1 cellular context compared by ENCODE assay signal in the genomic region with DNA sequence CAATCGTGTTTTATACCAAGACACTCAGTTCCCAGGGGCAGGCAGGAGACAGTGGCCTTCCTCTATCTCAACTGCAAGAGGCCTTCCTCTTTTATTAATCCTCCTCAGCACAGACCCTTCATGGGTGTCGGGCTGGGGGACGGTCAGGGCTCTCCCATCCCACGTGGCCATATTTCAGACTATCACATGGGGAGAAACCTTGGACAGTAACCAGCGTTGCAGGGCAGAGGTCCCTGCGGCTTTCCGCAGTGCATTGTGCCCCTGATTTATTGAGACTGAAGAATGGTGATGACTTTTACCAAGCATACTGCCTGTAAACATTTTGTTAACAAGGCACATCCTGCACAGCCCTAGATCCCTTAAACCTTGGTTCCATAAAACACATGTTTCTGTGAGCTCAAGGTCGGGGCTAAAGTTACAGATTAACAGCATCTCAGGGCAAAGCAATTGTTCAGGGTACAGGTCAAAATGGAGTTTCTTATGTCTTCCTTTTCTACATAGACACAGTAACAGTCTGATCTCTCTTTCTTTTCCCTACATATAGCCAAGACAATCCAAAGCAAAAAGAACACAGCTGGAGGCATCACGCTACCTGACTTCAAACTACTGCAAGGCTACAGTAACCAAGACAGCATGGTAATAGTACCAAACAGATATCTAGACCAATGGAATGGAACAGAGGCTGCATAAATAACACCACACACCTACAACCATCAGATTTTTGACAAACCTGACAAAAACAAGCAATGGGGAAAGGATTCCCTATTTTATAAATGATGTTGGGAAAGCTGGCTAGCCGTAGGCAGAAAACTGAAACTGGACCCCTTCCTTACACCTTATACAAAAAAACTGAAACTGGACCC.
TF ChIP-seq lines count a peak whose summit lies in the region.
"Not testable (repeated sequence)": the region's sequence is repeated elsewhere in the genome, so short reads cannot be mapped to it uniquely, and the experiment has no call there.

No MANE protein-coding gene starts in this region.

TF ChIP-seq in HepG2, 621 proteins besides CTCF, POLR2A, EP300 and RAD21 (continued from another document and continues in another):
- TF ChIP-seq, protein P1, sequence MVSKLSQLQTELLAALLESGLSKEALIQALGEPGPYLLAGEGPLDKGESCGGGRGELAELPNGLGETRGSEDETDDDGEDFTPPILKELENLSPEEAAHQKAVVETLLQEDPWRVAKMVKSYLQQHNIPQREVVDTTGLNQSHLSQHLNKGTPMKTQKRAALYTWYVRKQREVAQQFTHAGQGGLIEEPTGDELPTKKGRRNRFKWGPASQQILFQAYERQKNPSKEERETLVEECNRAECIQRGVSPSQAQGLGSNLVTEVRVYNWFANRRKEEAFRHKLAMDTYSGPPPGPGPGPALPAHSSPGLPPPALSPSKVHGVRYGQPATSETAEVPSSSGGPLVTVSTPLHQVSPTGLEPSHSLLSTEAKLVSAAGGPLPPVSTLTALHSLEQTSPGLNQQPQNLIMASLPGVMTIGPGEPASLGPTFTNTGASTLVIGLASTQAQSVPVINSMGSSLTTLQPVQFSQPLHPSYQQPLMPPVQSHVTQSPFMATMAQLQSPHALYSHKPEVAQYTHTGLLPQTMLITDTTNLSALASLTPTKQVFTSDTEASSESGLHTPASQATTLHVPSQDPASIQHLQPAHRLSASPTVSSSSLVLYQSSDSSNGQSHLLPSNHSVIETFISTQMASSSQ (IDR thresholded peaks at IDR 0.05; ENCODE audit: low read depth), result peak; percentile 88
- TF ChIP-seq, protein P1 (CRISPR knock-in tag; IDR thresholded peaks at IDR 0.05; ENCODE audit: borderline replicate concordance), result peak; percentile 94
- TF ChIP-seq NCOA2 (CRISPR knock-in tag; IDR thresholded peaks at IDR 0.05) (peak; percentile 75), DMAP1 (CRISPR knock-in tag; IDR thresholded peaks at IDR 0.05) (peak; percentile 79), POGZ (CRISPR knock-in tag; IDR thresholded peaks at IDR 0.05) (peak; percentile 38; the same call in 1 of the 2 replicates), BCL6 (CRISPR knock-in tag; IDR thresholded peaks at IDR 0.05) (peak; percentile 47; the same call in 1 of the 2 replicates), FOXA3 (CRISPR knock-in tag; IDR thresholded peaks at IDR 0.05) (peak; percentile 83), ZMYM2 (CRISPR knock-in tag; IDR thresholded peaks at IDR 0.05) (0 out of 2 replicates have a peak, but pooled peaks have one; percentile 60), SOX6 (CRISPR knock-in tag; IDR thresholded peaks at IDR 0.05) (peak; percentile 82), ZNF30 (CRISPR knock-in tag; IDR thresholded peaks at IDR 0.05) (peak; percentile 46; the same call in 1 of the 2 replicates), ZNF317 (CRISPR knock-in tag; IDR thresholded peaks at IDR 0.05) (peak; percentile 38; the same call in 1 of the 2 replicates), HOXA9 (CRISPR knock-in tag; IDR thresholded peaks at IDR 0.05; ENCODE audit: borderline replicate concordance) (0 out of 2 replicates have a peak, but pooled peaks have one; percentile 22), GATAD1 (CRISPR knock-in tag; IDR thresholded peaks at IDR 0.05) (0 out of 2 replicates have a peak, but pooled peaks have one; percentile 28), ZMYM3 (CRISPR knock-in tag; IDR thresholded peaks at IDR 0.05) (peak; percentile 56; the same call in 1 of the 2 replicates), ZFY (CRISPR knock-in tag; IDR thresholded peaks at IDR 0.05) (peak; percentile 20; the same call in 1 of the 2 replicates), SOX13 (CRISPR knock-in tag; conservative IDR thresholded peaks at IDR 0.05 in 1 of 2, IDR thresholded peaks at IDR 0.05 in 1 of 2) (peak in 1 of 2 experiments; percentile 88; a peak in 2 of 4 replicates), XBP1 (CRISPR knock-in tag; IDR thresholded peaks at IDR 0.05) (0 out of 2 replicates have a peak, but pooled peaks have one; percentile 46), KDM6A (CRISPR knock-in tag; IDR thresholded peaks at IDR 0.05; ENCODE audit: low read depth) (peak; percentile 83), ZBTB20 (CRISPR knock-in tag; IDR thresholded peaks at IDR 0.05; ENCODE audit: borderline replicate concordance, low read depth) (peak; percentile 62; the same call in 1 of the 2 replicates), RARA (CRISPR knock-in tag; IDR thresholded peaks at IDR 0.05) (peak; percentile 91), TEAD3 (CRISPR knock-in tag; optimal IDR thresholded peaks at IDR 0.05; ENCODE audit: borderline replicate concordance) (peak; percentile 56), SAFB2 (CRISPR knock-in tag; IDR thresholded peaks at IDR 0.05; ENCODE audit: borderline replicate concordance, low read depth) (peak; percentile 47; the same call in 1 of the 2 replicates), MXD4 (CRISPR knock-in tag; IDR thresholded peaks at IDR 0.05) (peak; percentile 77; the same call in 1 of the 2 replicates), ZNF629 (CRISPR knock-in tag; conservative IDR thresholded peaks at IDR 0.05) (peak; percentile 40; the same call in 1 of the 2 replicates)
- TF ChIP-seq, protein P2, sequence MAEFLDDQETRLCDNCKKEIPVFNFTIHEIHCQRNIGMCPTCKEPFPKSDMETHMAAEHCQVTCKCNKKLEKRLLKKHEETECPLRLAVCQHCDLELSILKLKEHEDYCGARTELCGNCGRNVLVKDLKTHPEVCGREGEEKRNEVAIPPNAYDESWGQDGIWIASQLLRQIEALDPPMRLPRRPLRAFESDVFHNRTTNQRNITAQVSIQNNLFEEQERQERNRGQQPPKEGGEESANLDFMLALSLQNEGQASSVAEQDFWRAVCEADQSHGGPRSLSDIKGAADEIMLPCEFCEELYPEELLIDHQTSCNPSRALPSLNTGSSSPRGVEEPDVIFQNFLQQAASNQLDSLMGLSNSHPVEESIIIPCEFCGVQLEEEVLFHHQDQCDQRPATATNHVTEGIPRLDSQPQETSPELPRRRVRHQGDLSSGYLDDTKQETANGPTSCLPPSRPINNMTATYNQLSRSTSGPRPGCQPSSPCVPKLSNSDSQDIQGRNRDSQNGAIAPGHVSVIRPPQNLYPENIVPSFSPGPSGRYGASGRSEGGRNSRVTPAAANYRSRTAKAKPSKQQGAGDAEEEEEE (CRISPR knock-in tag; IDR thresholded peaks at IDR 0.05; ENCODE audit: borderline replicate concordance), result 0 out of 2 replicates have a peak, but pooled peaks have one; percentile 20
- TF ChIP-seq, protein P3, sequence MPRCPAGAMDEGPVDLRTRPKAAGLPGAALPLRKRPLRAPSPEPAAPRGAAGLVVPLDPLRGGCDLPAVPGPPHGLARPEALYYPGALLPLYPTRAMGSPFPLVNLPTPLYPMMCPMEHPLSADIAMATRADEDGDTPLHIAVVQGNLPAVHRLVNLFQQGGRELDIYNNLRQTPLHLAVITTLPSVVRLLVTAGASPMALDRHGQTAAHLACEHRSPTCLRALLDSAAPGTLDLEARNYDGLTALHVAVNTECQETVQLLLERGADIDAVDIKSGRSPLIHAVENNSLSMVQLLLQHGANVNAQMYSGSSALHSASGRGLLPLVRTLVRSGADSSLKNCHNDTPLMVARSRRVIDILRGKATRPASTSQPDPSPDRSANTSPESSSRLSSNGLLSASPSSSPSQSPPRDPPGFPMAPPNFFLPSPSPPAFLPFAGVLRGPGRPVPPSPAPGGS (CRISPR knock-in tag; IDR thresholded peaks at IDR 0.05), result 0 out of 2 replicates have a peak, but pooled peaks have one; percentile 8
- TF ChIP-seq SOX6, SOX13 (IDR thresholded peaks at IDR 0.05): not testable (repeated sequence)
- TF ChIP-seq, protein P4, sequence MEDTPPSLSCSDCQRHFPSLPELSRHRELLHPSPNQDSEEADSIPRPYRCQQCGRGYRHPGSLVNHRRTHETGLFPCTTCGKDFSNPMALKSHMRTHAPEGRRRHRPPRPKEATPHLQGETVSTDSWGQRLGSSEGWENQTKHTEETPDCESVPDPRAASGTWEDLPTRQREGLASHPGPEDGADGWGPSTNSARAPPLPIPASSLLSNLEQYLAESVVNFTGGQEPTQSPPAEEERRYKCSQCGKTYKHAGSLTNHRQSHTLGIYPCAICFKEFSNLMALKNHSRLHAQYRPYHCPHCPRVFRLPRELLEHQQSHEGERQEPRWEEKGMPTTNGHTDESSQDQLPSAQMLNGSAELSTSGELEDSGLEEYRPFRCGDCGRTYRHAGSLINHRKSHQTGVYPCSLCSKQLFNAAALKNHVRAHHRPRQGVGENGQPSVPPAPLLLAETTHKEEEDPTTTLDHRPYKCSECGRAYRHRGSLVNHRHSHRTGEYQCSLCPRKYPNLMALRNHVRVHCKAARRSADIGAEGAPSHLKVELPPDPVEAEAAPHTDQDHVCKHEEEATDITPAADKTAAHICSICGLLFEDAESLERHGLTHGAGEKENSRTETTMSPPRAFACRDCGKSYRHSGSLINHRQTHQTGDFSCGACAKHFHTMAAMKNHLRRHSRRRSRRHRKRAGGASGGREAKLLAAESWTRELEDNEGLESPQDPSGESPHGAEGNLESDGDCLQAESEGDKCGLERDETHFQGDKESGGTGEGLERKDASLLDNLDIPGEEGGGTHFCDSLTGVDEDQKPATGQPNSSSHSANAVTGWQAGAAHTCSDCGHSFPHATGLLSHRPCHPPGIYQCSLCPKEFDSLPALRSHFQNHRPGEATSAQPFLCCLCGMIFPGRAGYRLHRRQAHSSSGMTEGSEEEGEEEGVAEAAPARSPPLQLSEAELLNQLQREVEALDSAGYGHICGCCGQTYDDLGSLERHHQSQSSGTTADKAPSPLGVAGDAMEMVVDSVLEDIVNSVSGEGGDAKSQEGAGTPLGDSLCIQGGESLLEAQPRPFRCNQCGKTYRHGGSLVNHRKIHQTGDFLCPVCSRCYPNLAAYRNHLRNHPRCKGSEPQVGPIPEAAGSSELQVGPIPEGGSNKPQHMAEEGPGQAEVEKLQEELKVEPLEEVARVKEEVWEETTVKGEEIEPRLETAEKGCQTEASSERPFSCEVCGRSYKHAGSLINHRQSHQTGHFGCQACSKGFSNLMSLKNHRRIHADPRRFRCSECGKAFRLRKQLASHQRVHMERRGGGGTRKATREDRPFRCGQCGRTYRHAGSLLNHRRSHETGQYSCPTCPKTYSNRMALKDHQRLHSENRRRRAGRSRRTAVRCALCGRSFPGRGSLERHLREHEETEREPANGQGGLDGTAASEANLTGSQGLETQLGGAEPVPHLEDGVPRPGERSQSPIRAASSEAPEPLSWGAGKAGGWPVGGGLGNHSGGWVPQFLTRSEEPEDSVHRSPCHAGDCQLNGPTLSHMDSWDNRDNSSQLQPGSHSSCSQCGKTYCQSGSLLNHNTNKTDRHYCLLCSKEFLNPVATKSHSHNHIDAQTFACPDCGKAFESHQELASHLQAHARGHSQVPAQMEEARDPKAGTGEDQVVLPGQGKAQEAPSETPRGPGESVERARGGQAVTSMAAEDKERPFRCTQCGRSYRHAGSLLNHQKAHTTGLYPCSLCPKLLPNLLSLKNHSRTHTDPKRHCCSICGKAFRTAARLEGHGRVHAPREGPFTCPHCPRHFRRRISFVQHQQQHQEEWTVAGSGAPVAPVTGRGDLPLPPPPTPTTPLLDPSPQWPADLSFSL (CRISPR knock-in tag; IDR thresholded peaks at IDR 0.05), result 0 out of 2 replicates have a peak, but pooled peaks have one; percentile 32
- TF ChIP-seq, protein P5, sequence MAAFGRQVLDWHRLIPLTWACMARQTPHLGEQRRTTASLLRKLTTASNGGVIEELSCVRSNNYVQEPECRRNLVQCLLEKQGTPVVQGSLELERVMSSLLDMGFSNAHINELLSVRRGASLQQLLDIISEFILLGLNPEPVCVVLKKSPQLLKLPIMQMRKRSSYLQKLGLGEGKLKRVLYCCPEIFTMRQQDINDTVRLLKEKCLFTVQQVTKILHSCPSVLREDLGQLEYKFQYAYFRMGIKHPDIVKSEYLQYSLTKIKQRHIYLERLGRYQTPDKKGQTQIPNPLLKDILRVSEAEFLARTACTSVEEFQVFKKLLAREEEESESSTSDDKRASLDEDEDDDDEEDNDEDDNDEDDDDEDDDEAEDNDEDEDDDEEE (CRISPR knock-in tag; IDR thresholded peaks at IDR 0.05), result peak; percentile 66; the same call in 1 of the 2 replicates
- TF ChIP-seq, protein P6, sequence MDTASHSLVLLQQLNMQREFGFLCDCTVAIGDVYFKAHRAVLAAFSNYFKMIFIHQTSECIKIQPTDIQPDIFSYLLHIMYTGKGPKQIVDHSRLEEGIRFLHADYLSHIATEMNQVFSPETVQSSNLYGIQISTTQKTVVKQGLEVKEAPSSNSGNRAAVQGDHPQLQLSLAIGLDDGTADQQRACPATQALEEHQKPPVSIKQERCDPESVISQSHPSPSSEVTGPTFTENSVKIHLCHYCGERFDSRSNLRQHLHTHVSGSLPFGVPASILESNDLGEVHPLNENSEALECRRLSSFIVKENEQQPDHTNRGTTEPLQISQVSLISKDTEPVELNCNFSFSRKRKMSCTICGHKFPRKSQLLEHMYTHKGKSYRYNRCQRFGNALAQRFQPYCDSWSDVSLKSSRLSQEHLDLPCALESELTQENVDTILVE (CRISPR knock-in tag; IDR thresholded peaks at IDR 0.05), result peak; percentile 76; the same call in 1 of the 2 replicates
- TF ChIP-seq, protein P7, sequence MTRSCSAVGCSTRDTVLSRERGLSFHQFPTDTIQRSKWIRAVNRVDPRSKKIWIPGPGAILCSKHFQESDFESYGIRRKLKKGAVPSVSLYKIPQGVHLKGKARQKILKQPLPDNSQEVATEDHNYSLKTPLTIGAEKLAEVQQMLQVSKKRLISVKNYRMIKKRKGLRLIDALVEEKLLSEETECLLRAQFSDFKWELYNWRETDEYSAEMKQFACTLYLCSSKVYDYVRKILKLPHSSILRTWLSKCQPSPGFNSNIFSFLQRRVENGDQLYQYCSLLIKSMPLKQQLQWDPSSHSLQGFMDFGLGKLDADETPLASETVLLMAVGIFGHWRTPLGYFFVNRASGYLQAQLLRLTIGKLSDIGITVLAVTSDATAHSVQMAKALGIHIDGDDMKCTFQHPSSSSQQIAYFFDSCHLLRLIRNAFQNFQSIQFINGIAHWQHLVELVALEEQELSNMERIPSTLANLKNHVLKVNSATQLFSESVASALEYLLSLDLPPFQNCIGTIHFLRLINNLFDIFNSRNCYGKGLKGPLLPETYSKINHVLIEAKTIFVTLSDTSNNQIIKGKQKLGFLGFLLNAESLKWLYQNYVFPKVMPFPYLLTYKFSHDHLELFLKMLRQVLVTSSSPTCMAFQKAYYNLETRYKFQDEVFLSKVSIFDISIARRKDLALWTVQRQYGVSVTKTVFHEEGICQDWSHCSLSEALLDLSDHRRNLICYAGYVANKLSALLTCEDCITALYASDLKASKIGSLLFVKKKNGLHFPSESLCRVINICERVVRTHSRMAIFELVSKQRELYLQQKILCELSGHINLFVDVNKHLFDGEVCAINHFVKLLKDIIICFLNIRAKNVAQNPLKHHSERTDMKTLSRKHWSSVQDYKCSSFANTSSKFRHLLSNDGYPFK (CRISPR knock-in tag; IDR thresholded peaks at IDR 0.05; ENCODE audit: borderline replicate concordance), result peak; percentile 76; the same call in 1 of the 2 replicates
